Comparison of ENCODE assay signal across 14 cellular contexts in the genomic region with DNA sequence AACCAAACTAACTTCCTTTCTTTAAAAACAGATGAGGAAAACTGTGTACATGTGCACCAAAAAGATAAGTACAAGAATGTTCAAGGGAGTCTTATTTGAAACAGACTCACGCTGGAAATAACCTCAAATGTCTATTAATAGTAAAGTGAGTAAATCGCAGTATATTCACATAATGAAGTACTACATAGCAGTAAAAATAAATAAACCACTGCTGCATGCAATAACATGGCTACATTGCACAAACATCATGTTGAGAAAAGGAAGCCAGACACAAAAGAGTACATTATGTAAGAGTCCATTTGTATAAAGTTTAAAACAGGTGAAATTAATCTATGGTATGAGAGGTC. TPM values are rescaled to one million over a fixed set of nuclear protein-coding genes. Genes with fewer than 3 reads are reported as not detected.
DNase-seq lines count a peak whose midpoint lies in the region; ATAC-seq lines count a peak whose summit lies in the region.
"Had no signal": no experiment of that assay in that cellular context is flagged by ENCODE, and none has a peak within 500 bp of the region (broad histone marks: within the 10 kb centered on the region; RNA-seq: fewer than 3 reads in every experiment).

No MANE protein-coding gene starts in this region.

- no peak overlapping the region for H4K8ac ChIP-seq in mesenchymal stem cell (ENCODE audit: low read length)
- no peak overlapping the region for H4K8ac ChIP-seq in mesendoderm (ENCODE audit: low read depth, low read length)

- H3K27ac ChIP-seq in CD4-positive, alpha-beta memory T cell (ENCODE audit: low read depth, low read length): no peak overlapping the region
- H3K27ac ChIP-seq in mesenchymal stem cell (ENCODE audit: low read length, poor library complexity, severe bottlenecking) (no peak overlapping the region), mesendoderm (ENCODE audit: low read depth, low read length) (no peak overlapping the region)

- H3K23ac ChIP-seq in mesenchymal stem cell (ENCODE audit: low read length in 2 of 2) (no peak overlapping the region), mesendoderm (ENCODE audit: low read length) (no peak overlapping the region)

- no peaks in the 10 kb centered on the region for H3K27me3 Mint-ChIP-seq in CD4-positive, alpha-beta memory T cell
- peaks cover 1% of the 10 kb centered on the region for H3K27me3 Mint-ChIP-seq in IgD-negative memory B cell
- H3K27me3 Mint-ChIP-seq in activated T-helper 1 cell treated with anti-CD3 and anti-CD28 coated beads, Interleukin-12 subunit alpha, Interleukin-12 subunit beta, Interleukin-2, Interleukin-4 antibody, amounts not matched to agents 30 ng/mL and 10 ng/mL and 1 ng/mL, durations not matched to agents 14 hours and 24 hours and 36 hours (ENCODE audit: insufficient read depth): no peaks in the 10 kb centered on the region

- H2BK120ac ChIP-seq in mesenchymal stem cell (ENCODE audit: low read depth, low read length) (no peak overlapping the region), mesendoderm (ENCODE audit: low read depth, low read length) (no peak overlapping the region)

- H4K5ac ChIP-seq in mesendoderm (ENCODE audit: low read length): no peak overlapping the region

- H3K9ac ChIP-seq in mesenchymal stem cell (ENCODE audit: low read length): no peak overlapping the region
- H3K9ac ChIP-seq in mesendoderm (ENCODE audit: low read length): no peak overlapping the region

- no peaks in the 10 kb centered on the region for H3K79me2 ChIP-seq in mesendoderm (ENCODE audit: control insufficient read depth, insufficient read depth, low read length)

- H3K79me1 ChIP-seq in mesenchymal stem cell (replicated peaks; ENCODE audit: low read length, poor library complexity, severe bottlenecking) (no peaks in the 10 kb centered on the region), mesendoderm (ENCODE audit: low read length) (no peaks in the 10 kb centered on the region)

- no peak overlapping the region for H3K4me2 ChIP-seq in mesenchymal stem cell (ENCODE audit: low read length, poor library complexity, severe bottlenecking)
- H3K4me2 ChIP-seq in mesendoderm (ENCODE audit: low read length): no peak overlapping the region

- H3K56ac ChIP-seq in mesendoderm (ENCODE audit: low read length): no peak overlapping the region

- peaks cover 0 to 9% of the 10 kb centered on the region in 2 donors for H3K36me3 Mint-ChIP-seq in CD4-positive, alpha-beta memory T cell
- H3K36me3 Mint-ChIP-seq in IgD-negative memory B cell: no peaks in the 10 kb centered on the region
- H3K36me3 Mint-ChIP-seq in activated T-helper 1 cell treated with anti-CD3 and anti-CD28 coated beads, Interleukin-12 subunit alpha, Interleukin-12 subunit beta, Interleukin-2, Interleukin-4 antibody, amounts not matched to agents 30 ng/mL and 10 ng/mL and 1 ng/mL, durations not matched to agents 14 hours and 24 hours and 36 hours (ENCODE audit: low read depth): peaks cover 6% of the 10 kb centered on the region

- H3K4ac ChIP-seq in mesenchymal stem cell (ENCODE audit: low read depth in 1 of 2, low read length in 2 of 2): no peak overlapping the region
- no peak overlapping the region for H3K4ac ChIP-seq in mesendoderm (ENCODE audit: low read depth, low read length)

- H3K18ac ChIP-seq in mesenchymal stem cell (ENCODE audit: low read depth in 1 of 2, low read length in 2 of 2) (no peak overlapping the region), mesendoderm (ENCODE audit: low read length) (no peak overlapping the region)

- H2BK12ac ChIP-seq in mesenchymal stem cell (ENCODE audit: low read length in 2 of 2): no peak overlapping the region

- ATAC-seq in GM21526 (IDR thresholded peaks at IDR 0.05; ENCODE audit: low FRiP score, unreplicated experiment): no peak

- no peak for DNase-seq in CD4-positive, alpha-beta memory T cell
- no peak for DNase-seq in activated T-helper 1 cell treated with anti-CD3 and anti-CD28 coated beads, Interleukin-12 subunit alpha, Interleukin-12 subunit beta, Interleukin-2, Interleukin-4 antibody, amounts not matched to agents 30 ng/mL and 10 ng/mL and 1 ng/mL, durations not matched to agents 14 hours and 24 hours and 36 hours (ENCODE audit: low spot score)
- peak; percentile 62 for DNase-seq in mesenchymal stem cell
- no peak for DNase-seq in HUDEP-2 (lab: John Stamatoyannopoulos, UW; ENCODE audit: unreplicated experiment in 76 of 76)
- no peak for DNase-seq in DMS53 treated with DMSO at 0.1 percent for 48 hours (lab: John Stamatoyannopoulos, UW; ENCODE audit: unreplicated experiment)
- DNase-seq in mesendoderm: no peak
- DNase-seq: activated CD4-positive, alpha-beta T cell treated with anti-CD3 and anti-CD28 coated beads, Interleukin-2, amount 50 U/mL, for 4 hours; DMS79 treated with DMSO at 0.1 percent for 48 hours; endodermal cell; MG63; NCI-H446 treated with DMSO at 0.1 percent for 48 hours; Right ventricle myocardium superior had no signal

- H3K36me3 ChIP-seq in CD4-positive, alpha-beta memory T cell (ENCODE audit: insufficient read depth, low read length): no peaks in the 10 kb centered on the region
- H3K36me3 ChIP-seq in mesenchymal stem cell (ENCODE audit: control insufficient read depth in 1 of 2, insufficient read depth in 2 of 2, low read depth in 1 of 2, low read length in 2 of 2) (no peaks in the 10 kb centered on the region), mesendoderm (ENCODE audit: control insufficient read depth, insufficient read depth, low read length) (no peaks in the 10 kb centered on the region)
- H3K36me3 ChIP-seq: MG63 had no signal

- H3K4me1 Mint-ChIP-seq in CD4-positive, alpha-beta memory T cell: peaks cover 52 to 74% (median 60%) of the 10 kb centered on the region in 4 donors
- H3K4me1 Mint-ChIP-seq in IgD-negative memory B cell: peaks cover 45 to 63% (median 53%) of the 10 kb centered on the region in 3 donors
- H3K4me1 Mint-ChIP-seq in activated T-helper 1 cell treated with anti-CD3 and anti-CD28 coated beads, Interleukin-12 subunit alpha, Interleukin-12 subunit beta, Interleukin-2, Interleukin-4 antibody, amounts not matched to agents 30 ng/mL and 10 ng/mL and 1 ng/mL, durations not matched to agents 14 hours and 24 hours and 36 hours (ENCODE audit: low read depth): peaks cover 54% of the 10 kb centered on the region

- POLR2A ChIA-PET in CD4-positive, alpha-beta memory T cell (lab: Charles Lee; ENCODE audit: partially characterized antibody): interaction anchor here (18.1 kb wide), 1 partner anchor 16 kb away, joined by 1434 read pairs; the partner anchor contains the start of gene CHI3L2

- no CpG with 5 or more reads among the region's 2 CpGs for WGBS in mesenchymal stem cell
- WGBS in mesendoderm (ENCODE audit: extremely low coverage, insufficient coverage, low lambda C conversion rate): no CpG with 5 or more reads among the region's 2 CpGs

- H3K14ac ChIP-seq in mesenchymal stem cell (ENCODE audit: low read length in 2 of 2): no peak overlapping the region

- no peak overlapping the region for H2BK5ac ChIP-seq in mesenchymal stem cell (ENCODE audit: low read depth, low read length, poor library complexity, severe bottlenecking)
- no peak overlapping the region for H2BK5ac ChIP-seq in mesendoderm (ENCODE audit: low read length)

- no peak overlapping the region for H2BK15ac ChIP-seq in mesenchymal stem cell (ENCODE audit: low read depth, poor library complexity, severe bottlenecking)
- H2BK15ac ChIP-seq in mesendoderm (replicated peaks; ENCODE audit: low read depth): no peak overlapping the region

- H3K27me3 ChIP-seq in CD4-positive, alpha-beta memory T cell (ENCODE audit: insufficient read depth, low read length): no peaks in the 10 kb centered on the region
- H3K27me3 ChIP-seq in mesenchymal stem cell (ENCODE audit: control insufficient read depth in 1 of 2, insufficient read depth in 1 of 2, low read length in 2 of 2) (peaks cover 13 to 27% of the 10 kb centered on the region in 2 experiments), mesendoderm (ENCODE audit: insufficient read depth, low read length, poor library complexity) (no peaks in the 10 kb centered on the region)

- H2AFZ ChIP-seq in mesenchymal stem cell (ENCODE audit: low read depth, low read length): no peak overlapping the region

- H3K4me1 ChIP-seq in CD4-positive, alpha-beta memory T cell (ENCODE audit: insufficient read depth, low read length): peaks cover 43% of the 10 kb centered on the region
- H3K4me1 ChIP-seq in mesenchymal stem cell (ENCODE audit: control insufficient read depth, insufficient read depth, low read depth, low read length): peaks cover 13% of the 10 kb centered on the region
- H3K4me1 ChIP-seq in mesendoderm (ENCODE audit: control insufficient read depth, low read depth, low read length): no peaks in the 10 kb centered on the region

- H4K91ac ChIP-seq in mesenchymal stem cell (ENCODE audit: low read length): no peak overlapping the region

- no peak overlapping the region for H2AK5ac ChIP-seq in mesenchymal stem cell (ENCODE audit: low read length, severe bottlenecking)
- no peak overlapping the region for H2AK5ac ChIP-seq in mesendoderm (ENCODE audit: low read length)

- peak overlapping the region in 5 of 8 donors; percentile 4 to 77 (median 38) for H3K4me3 Mint-ChIP-seq in CD4-positive, alpha-beta memory T cell
- peak overlapping the region in 3 of 4 donors; percentile 85 to 95 (median 89) for H3K4me3 Mint-ChIP-seq in IgD-negative memory B cell
- no peak overlapping the region for H3K4me3 Mint-ChIP-seq in activated T-helper 1 cell treated with anti-CD3 and anti-CD28 coated beads, Interleukin-12 subunit alpha, Interleukin-12 subunit beta, Interleukin-2, Interleukin-4 antibody, amounts not matched to agents 30 ng/mL and 10 ng/mL and 1 ng/mL, durations not matched to agents 14 hours and 24 hours and 36 hours
- H3K4me3 Mint-ChIP-seq: endodermal cell had no signal

- CTCF ChIA-PET in CD4-positive, alpha-beta memory T cell (lab: Charles Lee; ENCODE audit: partially characterized antibody): interaction anchor here (1.0 to 1.4 kb wide), 2 partner anchors 10 to 15 kb away, joined by 5 to 7 read pairs; no protein-coding TSS in a partner anchor

- H3K9me3 Mint-ChIP-seq in CD4-positive, alpha-beta memory T cell: no peaks in the 10 kb centered on the region
- peaks cover 0 to 4% (median 0%) of the 10 kb centered on the region in 3 donors for H3K9me3 Mint-ChIP-seq in IgD-negative memory B cell
- H3K9me3 Mint-ChIP-seq in activated T-helper 1 cell treated with anti-CD3 and anti-CD28 coated beads, Interleukin-12 subunit alpha, Interleukin-12 subunit beta, Interleukin-2, Interleukin-4 antibody, amounts not matched to agents 30 ng/mL and 10 ng/mL and 1 ng/mL, durations not matched to agents 14 hours and 24 hours and 36 hours: no peaks in the 10 kb centered on the region

- no peaks in the 10 kb centered on the region for H3K9me3 ChIP-seq in CD4-positive, alpha-beta memory T cell (ENCODE audit: control insufficient read depth in 1 of 2, low read length in 2 of 2)
- no peaks in the 10 kb centered on the region for H3K9me3 ChIP-seq in mesenchymal stem cell (ENCODE audit: control insufficient read depth, low read length)
- H3K9me3 ChIP-seq: MG63 had no signal

- intact Hi-C loops in CD4-positive, alpha-beta memory T cell (cut with micrococcal nuclease): no loop called here
- intact Hi-C loops in activated T-helper 1 cell treated with anti-CD3 and anti-CD28 coated beads, Interleukin-12 subunit alpha, Interleukin-12 subunit beta, Interleukin-2, Interleukin-4 antibody, amounts not matched to agents 30 ng/mL and 10 ng/mL and 1 ng/mL, durations not matched to agents 14 hours and 24 hours and 36 hours (cut with micrococcal nuclease): loop anchor here (10.0 kb wide), 1 partner anchor 971 kb away; no protein-coding TSS in a partner anchor

- H3K4me3 ChIP-seq in CD4-positive, alpha-beta memory T cell (ENCODE audit: low read length in 2 of 2): no peak overlapping the region
- H3K4me3 ChIP-seq in mesenchymal stem cell (ENCODE audit: insufficient read depth in 1 of 2, low read depth in 1 of 2, low read length in 2 of 2): no peak overlapping the region
- H3K4me3 ChIP-seq in mesendoderm (ENCODE audit: low read length): no peak overlapping the region
- H3K4me3 ChIP-seq: MG63 had no signal

- H3K27ac Mint-ChIP-seq in CD4-positive, alpha-beta memory T cell: peak overlapping the region; percentile 84 to 98 (median 94)
- peak overlapping the region in 2 of 3 donors; percentile 90 to 91 for H3K27ac Mint-ChIP-seq in IgD-negative memory B cell
- peak overlapping the region; percentile 40 for H3K27ac Mint-ChIP-seq in activated T-helper 1 cell treated with anti-CD3 and anti-CD28 coated beads, Interleukin-12 subunit alpha, Interleukin-12 subunit beta, Interleukin-2, Interleukin-4 antibody, amounts not matched to agents 30 ng/mL and 10 ng/mL and 1 ng/mL, durations not matched to agents 14 hours and 24 hours and 36 hours
- H3K27ac Mint-ChIP-seq: endodermal cell had no signal

RNA-seq across cellular contexts. Expression of gene DENND2D, which starts 5.3 kb away (rescaled TPM):
- 100 to 1,000 TPM; 284 TPM for total RNA-seq in CD4-positive, alpha-beta memory T cell
- polyA plus RNA-seq in CD4-positive, alpha-beta memory T cell: 100 to 1,000 TPM; 125 to 221 TPM
- polyA plus RNA-seq in IgD-negative memory B cell: 107 TPM
- 205 and 206 TPM in 2 replicates for total RNA-seq in activated T-helper 1 cell treated with anti-CD3 and anti-CD28 coated beads, Interleukin-12 subunit alpha, Interleukin-12 subunit beta, Interleukin-2, Interleukin-4 antibody, amounts not matched to agents 30 ng/mL and 10 ng/mL and 1 ng/mL, durations not matched to agents 14 hours and 24 hours and 36 hours
- polyA plus RNA-seq in mesenchymal stem cell (2013, experiment 1 of 2): 0.95 TPM
- polyA plus RNA-seq in mesenchymal stem cell (2013, experiment 2 of 2): 0.85 TPM
- polyA plus RNA-seq in mesendoderm (2013, experiment 1 of 2): 0.53 TPM
- polyA plus RNA-seq in mesendoderm (2013, experiment 2 of 2): 0.46 TPM

RNA-seq across cellular contexts. Expression of gene CHI3L2, which starts 21.8 kb away (rescaled TPM):
- total RNA-seq in CD4-positive, alpha-beta memory T cell: 1 to 10 TPM; 1.7 to 1.9 TPM
- polyA plus RNA-seq in CD4-positive, alpha-beta memory T cell: 10 to 100 TPM; 15.6 to 18.2 TPM
- 14.4 TPM for polyA plus RNA-seq in IgD-negative memory B cell
- total RNA-seq in activated T-helper 1 cell treated with anti-CD3 and anti-CD28 coated beads, Interleukin-12 subunit alpha, Interleukin-12 subunit beta, Interleukin-2, Interleukin-4 antibody, amounts not matched to agents 30 ng/mL and 10 ng/mL and 1 ng/mL, durations not matched to agents 14 hours and 24 hours and 36 hours: 2.8 and 4.0 TPM in 2 replicates
- not detected for polyA plus RNA-seq in mesenchymal stem cell (2013, experiment 1 of 2)
- not detected for polyA plus RNA-seq in mesenchymal stem cell (2013, experiment 2 of 2)
- 0.13 TPM for polyA plus RNA-seq in mesendoderm (2013, experiment 1 of 2)
- polyA plus RNA-seq in mesendoderm (2013, experiment 2 of 2): not detected
- total RNA-seq: endodermal cell had no signal

Comparison
In these comparisons a context has a peak if more than half of its experiments do, and no peak if none do; other contexts are left out.
1. H3K27ac Mint-ChIP-seq: peak in every context shown above with its lines; median percentile 94 in CD4-positive, alpha-beta memory T cell; 90 in IgD-negative memory B cell; 40 in activated T-helper 1 cell treated with anti-CD3 and anti-CD28 coated beads, Interleukin-12 subunit alpha, Interleukin-12 subunit beta, Interleukin-2, Interleukin-4 antibody, amounts not matched to agents 30 ng/mL and 10 ng/mL and 1 ng/mL, durations not matched to agents 14 hours and 24 hours and 36 hours.